In the genomic region with DNA sequence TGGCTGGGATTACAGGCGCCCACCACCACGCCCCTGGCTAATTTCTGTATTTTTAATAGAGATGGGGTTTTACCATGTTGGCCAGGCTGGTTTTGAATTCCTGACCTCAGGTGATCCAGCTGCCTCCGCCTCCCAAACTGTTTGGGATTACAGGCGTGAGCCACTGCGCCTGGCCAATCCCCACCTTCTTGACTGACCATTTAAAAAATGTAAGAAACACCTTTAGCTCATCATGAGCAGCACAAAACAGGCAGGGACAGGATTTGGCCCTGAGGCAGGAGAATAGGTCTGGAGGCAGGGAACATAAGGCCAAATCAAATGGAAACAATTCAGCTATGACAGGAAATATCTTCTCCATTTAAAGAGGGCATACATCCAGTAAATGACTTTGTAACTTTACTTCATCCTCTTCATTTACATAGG, we compare ENCODE assay signal across 9 cellular contexts. TPM values are rescaled to one million over a fixed set of nuclear protein-coding genes. Genes with fewer than 3 reads are reported as not detected.
A peak's percentile ranks its signal among the peaks of the same experiment; 100 is the strongest.
DNase-seq lines count a peak whose midpoint lies in the region; ATAC-seq and TF ChIP-seq lines count a peak whose summit lies in the region.
"Had no signal": no experiment of that assay in that cellular context is flagged by ENCODE, and none has a peak within 500 bp of the region (broad histone marks: within the 10 kb centered on the region; RNA-seq: fewer than 3 reads in every experiment).

No MANE protein-coding gene starts in this region.

- H3K27ac ChIP-seq in Karpas-422 (ENCODE audit: low read length) = peak overlapping the region; percentile 93
- H3K27ac ChIP-seq in cingulate gyrus (ENCODE audit: low read depth, low read length) = peak overlapping the region; percentile 89

- peak overlapping the region; percentile 90 for H3K4me3 Mint-ChIP-seq in natural killer cell treated with Interleukin-12 subunit alpha and Interleukin-12 subunit beta and Interleukin-15 and Interleukin-18, amount 100 ng/mL, for 72 hours

- H3K36me3 Mint-ChIP-seq in natural killer cell treated with Interleukin-12 subunit alpha and Interleukin-12 subunit beta and Interleukin-15 and Interleukin-18, amount 100 ng/mL, for 72 hours = no peaks in the 10 kb centered on the region

- CTCF ChIA-PET in HEK293T (lab: Yijun Ruan, JAX) = interaction anchor here (0.6 to 1.7 kb wide), 9 partner anchors 8 to 399 kb away, joined by 3 to 5 read pairs (median 3); no protein-coding TSS in a partner anchor

- POLR2A ChIA-PET in HEK293T (lab: Yijun Ruan, JAX) = interaction anchor here (0.6 to 2.6 kb wide), 9 partner anchors 8 to 235 kb away, joined by 3 to 16 read pairs (median 5); a partner anchor contains a TSS

- no peaks in the 10 kb centered on the region for H3K9me3 Mint-ChIP-seq in natural killer cell treated with Interleukin-12 subunit alpha and Interleukin-12 subunit beta and Interleukin-15 and Interleukin-18, amount 100 ng/mL, for 72 hours

- no peak for TF ChIP-seq CTCF in AG10803 (conservative IDR thresholded peaks at IDR 0.05; ENCODE audit: low read length)

- no peaks in the 10 kb centered on the region for H3K36me3 ChIP-seq in Karpas-422 (ENCODE audit: insufficient read depth, low read length)

- DNase-seq in AG10803 (ENCODE audit: low read depth) (no peak), Karpas-422 (no peak), HEK293T (ENCODE audit: extremely low spot score) (no peak), erythroblast (lab: John Stamatoyannopoulos, UW) (no peak)
- DNase-seq in natural killer cell treated with Interleukin-12 subunit alpha and Interleukin-12 subunit beta and Interleukin-15 and Interleukin-18, amount 100 ng/mL, for 72 hours (ENCODE audit: low spot score) = no peak
- DNase-seq in activated CD4-positive, CD25-positive, alpha-beta regulatory T cell treated with anti-CD3 and anti-CD28 coated beads, Interleukin-2, amount 50 U/mL, for 72 hours = no peak
- DNase-seq: activated gamma-delta T cell had no signal

- H3K4me3 ChIP-seq in AG10803 (ENCODE audit: low read length) (peak overlapping the region; percentile 74), Karpas-422 (ENCODE audit: low read length) (peak overlapping the region; percentile 33)

- H3K9ac ChIP-seq in Karpas-422 (ENCODE audit: low read length) = peak overlapping the region; percentile 11; the same call in 1 of the 2 replicates

- peaks cover 46% of the 10 kb centered on the region for H3K4me1 ChIP-seq in Karpas-422 (ENCODE audit: low read length)

- H3K27ac Mint-ChIP-seq in natural killer cell treated with Interleukin-12 subunit alpha and Interleukin-12 subunit beta and Interleukin-15 and Interleukin-18, amount 100 ng/mL, for 72 hours = peak overlapping the region; percentile 78 to 91

- H3K4me1 Mint-ChIP-seq in natural killer cell treated with Interleukin-12 subunit alpha and Interleukin-12 subunit beta and Interleukin-15 and Interleukin-18, amount 100 ng/mL, for 72 hours (ENCODE audit: low read depth in 2 of 2) = peaks cover 21 to 27% of the 10 kb centered on the region in 2 donors

- no peaks in the 10 kb centered on the region for H3K27me3 ChIP-seq in Karpas-422 (ENCODE audit: low read length)

- peak overlapping the region; percentile 75 for H3K4me2 ChIP-seq in Karpas-422 (ENCODE audit: low read depth, low read length, poor library complexity, severe bottlenecking)

- no peaks in the 10 kb centered on the region for H3K9me2 ChIP-seq in Karpas-422 (replicated peaks; ENCODE audit: insufficient read depth, low read length)

- H2AFZ ChIP-seq in Karpas-422 (ENCODE audit: low read length) = no peak overlapping the region

- no peak for TF ChIP-seq POLR2A in erythroblast (IDR thresholded peaks at IDR 0.05; ENCODE audit: low read length)

- no peaks in the 10 kb centered on the region for H3K27me3 Mint-ChIP-seq in natural killer cell treated with Interleukin-12 subunit alpha and Interleukin-12 subunit beta and Interleukin-15 and Interleukin-18, amount 100 ng/mL, for 72 hours

- H3K9me3 ChIP-seq in Karpas-422 (ENCODE audit: low read length) = no peaks in the 10 kb centered on the region

- H4K20me1 ChIP-seq in Karpas-422 (ENCODE audit: insufficient read depth, low read depth, low read length) = no peaks in the 10 kb centered on the region

- H3K79me2 ChIP-seq in Karpas-422 (ENCODE audit: low read length) = peaks cover 8% of the 10 kb centered on the region

- ATAC-seq in natural killer cell treated with Interleukin-12 subunit alpha and Interleukin-12 subunit beta and Interleukin-15 and Interleukin-18, amount 100 ng/mL, for 72 hours = no peak
- ATAC-seq in HG02852 (IDR thresholded peaks at IDR 0.05; ENCODE audit: unreplicated experiment) = no peak

TF ChIP-seq in HEK293T, 16 proteins besides CTCF, POLR2A, EP300 and RAD21:
- TF ChIP-seq LEF1 (IDR thresholded peaks at IDR 0.05; ENCODE audit: borderline replicate concordance) (no peak), SP1 (IDR thresholded peaks at IDR 0.05) (no peak), ELF4 (IDR thresholded peaks at IDR 0.05) (no peak), CTBP1 (IDR thresholded peaks at IDR 0.05; ENCODE audit: borderline replicate concordance) (no peak), TARDBP (IDR thresholded peaks at IDR 0.05) (no peak), ARNT (IDR thresholded peaks at IDR 0.05) (no peak), NFRKB (IDR thresholded peaks at IDR 0.05) (no peak), HDGF (IDR thresholded peaks at IDR 0.05; ENCODE audit: borderline replicate concordance) (no peak), ZNF384 (IDR thresholded peaks at IDR 0.05) (no peak), FOXM1 (IDR thresholded peaks at IDR 0.05; ENCODE audit: borderline replicate concordance) (no peak), L3MBTL2 (conservative IDR thresholded peaks at IDR 0.05) (no peak), FOXA1 (IDR thresholded peaks at IDR 0.05) (no peak)
- TF ChIP-seq, protein P1, sequence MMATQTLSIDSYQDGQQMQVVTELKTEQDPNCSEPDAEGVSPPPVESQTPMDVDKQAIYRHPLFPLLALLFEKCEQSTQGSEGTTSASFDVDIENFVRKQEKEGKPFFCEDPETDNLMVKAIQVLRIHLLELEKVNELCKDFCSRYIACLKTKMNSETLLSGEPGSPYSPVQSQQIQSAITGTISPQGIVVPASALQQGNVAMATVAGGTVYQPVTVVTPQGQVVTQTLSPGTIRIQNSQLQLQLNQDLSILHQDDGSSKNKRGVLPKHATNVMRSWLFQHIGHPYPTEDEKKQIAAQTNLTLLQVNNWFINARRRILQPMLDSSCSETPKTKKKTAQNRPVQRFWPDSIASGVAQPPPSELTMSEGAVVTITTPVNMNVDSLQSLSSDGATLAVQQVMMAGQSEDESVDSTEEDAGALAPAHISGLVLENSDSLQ (IDR thresholded peaks at IDR 0.05) = no peak

RNA-seq across cellular contexts. Expression of a gene that starts 1.4 kb away (rescaled TPM):
- 17.0 and 24.2 TPM in 2 replicates for total RNA-seq in Karpas-422 (2014; rRNA removed; shearing (Covaris generic); ENCODE audit: low replicate concordance)
- 10 to 100 TPM; 17.4 to 34.2 TPM for total RNA-seq in natural killer cell treated with Interleukin-12 subunit alpha and Interleukin-12 subunit beta and Interleukin-15 and Interleukin-18, amount 100 ng/mL, for 72 hours

RNA-seq across cellular contexts. Expression of a gene that starts 12.2 kb away (rescaled TPM):
- 2.5 and 6.2 TPM in 2 replicates for total RNA-seq in Karpas-422 (2014; rRNA removed; shearing (Covaris generic); ENCODE audit: low replicate concordance)
- total RNA-seq in natural killer cell treated with Interleukin-12 subunit alpha and Interleukin-12 subunit beta and Interleukin-15 and Interleukin-18, amount 100 ng/mL, for 72 hours = 1 to 10 TPM; 3.9 to 5.1 TPM

RNA-seq across cellular contexts. Expression of a gene that starts 18.0 kb away (rescaled TPM):
- 256 and 416 TPM in 2 replicates for total RNA-seq in Karpas-422 (2014; rRNA removed; shearing (Covaris generic); ENCODE audit: low replicate concordance)
- total RNA-seq in natural killer cell treated with Interleukin-12 subunit alpha and Interleukin-12 subunit beta and Interleukin-15 and Interleukin-18, amount 100 ng/mL, for 72 hours = 100 to 1,000 TPM in 1 of 2 donors, 10 to 100 TPM in 1; 76.2 to 139 TPM

RNA-seq across cellular contexts. Expression of a gene that starts 34.6 kb away (rescaled TPM):
- not detected in 2 replicates for total RNA-seq in Karpas-422 (2014; rRNA removed; shearing (Covaris generic); ENCODE audit: low replicate concordance)
- total RNA-seq in natural killer cell treated with Interleukin-12 subunit alpha and Interleukin-12 subunit beta and Interleukin-15 and Interleukin-18, amount 100 ng/mL, for 72 hours = 1 to 10 TPM in 1 of 2 donors, under 1 TPM in 1; 0.22 to 1.4 TPM

RNA-seq across cellular contexts. Expression of a gene that starts 38.7 kb away (rescaled TPM):
- total RNA-seq in Karpas-422 (2014; rRNA removed; shearing (Covaris generic); ENCODE audit: low replicate concordance) = 5.1 and 5.7 TPM in 2 replicates
- total RNA-seq in natural killer cell treated with Interleukin-12 subunit alpha and Interleukin-12 subunit beta and Interleukin-15 and Interleukin-18, amount 100 ng/mL, for 72 hours = 10 to 100 TPM; 12.6 to 20.1 TPM
